ENCODE assay signal across 29 cellular contexts in genomic region chr7:141361479-141361878, GRCh38.
"Had no signal": no experiment of that assay in that cellular context is flagged by ENCODE, and none has a peak within 500 bp of the region (broad histone marks: within the 10 kb centered on the region; RNA-seq: fewer than 3 reads in every experiment).

No MANE protein-coding gene starts in this region.

- ATAC-seq: activated CD4-positive, alpha-beta T cell treated with anti-CD3 and anti-CD28 coated beads for 36 hours; activated CD8-positive, alpha-beta memory T cell treated with anti-CD3 and anti-CD28 coated beads, Interleukin-2, amount 10 ng/mL, durations not matched to agents 7 days and 5 days; activated CD8-positive, alpha-beta T cell treated with anti-CD3 and anti-CD28 coated beads, Interleukin-2, amount 10 ng/mL, durations not matched to agents 7 days and 5 days; naive thymus-derived CD8-positive, alpha-beta T cell; psoas muscle had no signal

- DNase-seq: activated B cell treated with CpG ODN at 0.5 μM for 24 hours; activated CD4-positive, alpha-beta T cell treated with anti-CD3 and anti-CD28 coated beads for 36 hours; activated CD8-positive, alpha-beta memory T cell treated with anti-CD3 and anti-CD28 coated beads, Interleukin-2, amount 10 ng/mL, durations not matched to agents 7 days and 5 days; activated CD8-positive, alpha-beta T cell treated with anti-CD3 and anti-CD28 coated beads, Interleukin-2, amount 10 ng/mL, durations not matched to agents 7 days and 5 days; activated effector memory CD4-positive, alpha-beta T cell treated with anti-CD3 and anti-CD28 coated beads, Interleukin-2, amount 50 U/mL, for 16 hours; activated naive CD4-positive, alpha-beta T cell treated with anti-CD3 and anti-CD28 coated beads, Interleukin-2, amount 10 ng/mL, durations not matched to agents 7 days and 5 days; activated naive CD8-positive, alpha-beta T cell treated with anti-CD3 and anti-CD28 coated beads, Interleukin-2, amount 10 ng/mL, durations not matched to agents 7 days and 5 days; amniotic stem cell; dermis blood vessel endothelial cell; effector CD4-positive, alpha-beta T cell; esophagus squamous epithelium; islet precursor cell; midbrain; naive thymus-derived CD8-positive, alpha-beta T cell; occipital lobe; psoas muscle; stimulated activated CD4-positive, alpha-beta T cell treated with anti-CD3 and anti-CD28 coated beads, Interleukin-2, amount 100 ng/mL, for 48 hours; T-helper 1 cell; upper lobe of left lung had no signal

- H3K9ac ChIP-seq: neural progenitor cell, parathyroid adenoma had no signal

- H3K4me3 ChIP-seq: breast epithelium, esophagus squamous epithelium, neural progenitor cell, psoas muscle, thoracic aorta, upper lobe of left lung, vagina had no signal

- H3K4me3 Mint-ChIP-seq: activated B cell treated with CpG ODN at 0.5 μM for 24 hours; activated CD4-positive, alpha-beta T cell treated with anti-CD3 and anti-CD28 coated beads for 36 hours; activated CD8-positive, alpha-beta memory T cell treated with anti-CD3 and anti-CD28 coated beads, Interleukin-2, amount 10 ng/mL, durations not matched to agents 7 days and 5 days; activated CD8-positive, alpha-beta T cell treated with anti-CD3 and anti-CD28 coated beads, Interleukin-2, amount 10 ng/mL, durations not matched to agents 7 days and 5 days; activated naive CD4-positive, alpha-beta T cell treated with anti-CD3 and anti-CD28 coated beads, Interleukin-2, amount 10 ng/mL, durations not matched to agents 7 days and 5 days; activated naive CD8-positive, alpha-beta T cell treated with anti-CD3 and anti-CD28 coated beads, Interleukin-2, amount 10 ng/mL, durations not matched to agents 7 days and 5 days; activated T-helper 1 cell treated with anti-CD3 and anti-CD28 coated beads, Interleukin-12 subunit alpha, Interleukin-12 subunit beta, Interleukin-2, Interleukin-4 antibody, amounts not matched to agents 30 ng/mL and 10 ng/mL and 1 ng/mL, durations not matched to agents 14 hours and 24 hours and 36 hours; central memory CD8-positive, alpha-beta T cell; naive thymus-derived CD8-positive, alpha-beta T cell; neural progenitor cell; stimulated activated naive CD8-positive, alpha-beta T cell treated with anti-CD3 and anti-CD28 coated beads, Interleukin-15, Interleukin-2, amounts not matched to agents 100 ng/mL and 50 ng/mL, for 24 hours; T-helper 2 cell treated with Interferon-gamma antibody and Interleukin-4, amounts not matched to agents 5 μg/mL and 100 μg/mL, for 36 hours had no signal

- H3K27me3 ChIP-seq: breast epithelium, esophagus squamous epithelium, neural progenitor cell, upper lobe of left lung, vagina had no signal

- H3K27ac ChIP-seq: breast epithelium, epithelial cell of prostate, esophagus squamous epithelium, neural progenitor cell, parathyroid adenoma, psoas muscle, thoracic aorta, upper lobe of left lung, vagina had no signal

- H3K36me3 Mint-ChIP-seq: activated CD8-positive, alpha-beta memory T cell treated with anti-CD3 and anti-CD28 coated beads, Interleukin-2, amount 10 ng/mL, durations not matched to agents 7 days and 5 days; activated naive CD4-positive, alpha-beta T cell treated with anti-CD3 and anti-CD28 coated beads, Interleukin-2, amount 10 ng/mL, durations not matched to agents 7 days and 5 days; activated naive CD8-positive, alpha-beta T cell treated with anti-CD3 and anti-CD28 coated beads, Interleukin-2, amount 10 ng/mL, durations not matched to agents 7 days and 5 days; neural progenitor cell had no signal

- H3K9me3 Mint-ChIP-seq: activated naive CD4-positive, alpha-beta T cell treated with anti-CD3 and anti-CD28 coated beads, Interleukin-2, amount 10 ng/mL, durations not matched to agents 7 days and 5 days; central memory CD8-positive, alpha-beta T cell; neural progenitor cell; stimulated activated naive CD8-positive, alpha-beta T cell treated with anti-CD3 and anti-CD28 coated beads, Interleukin-15, Interleukin-2, amounts not matched to agents 100 ng/mL and 50 ng/mL, for 24 hours; T-helper 2 cell treated with Interferon-gamma antibody and Interleukin-4, amounts not matched to agents 5 μg/mL and 100 μg/mL, for 36 hours had no signal

- H3K36me3 ChIP-seq: breast epithelium, esophagus squamous epithelium, neural progenitor cell, thoracic aorta, upper lobe of left lung, vagina had no signal

- H3K9me3 ChIP-seq: breast epithelium, esophagus squamous epithelium, psoas muscle, thoracic aorta, upper lobe of left lung, vagina had no signal

- H3K4me1 Mint-ChIP-seq: activated B cell treated with CpG ODN at 0.5 μM for 24 hours; activated CD4-positive, alpha-beta T cell treated with anti-CD3 and anti-CD28 coated beads for 36 hours; activated CD8-positive, alpha-beta memory T cell treated with anti-CD3 and anti-CD28 coated beads, Interleukin-2, amount 10 ng/mL, durations not matched to agents 7 days and 5 days; activated naive CD4-positive, alpha-beta T cell treated with anti-CD3 and anti-CD28 coated beads, Interleukin-2, amount 10 ng/mL, durations not matched to agents 7 days and 5 days; activated naive CD8-positive, alpha-beta T cell treated with anti-CD3 and anti-CD28 coated beads, Interleukin-2, amount 10 ng/mL, durations not matched to agents 7 days and 5 days; central memory CD8-positive, alpha-beta T cell had no signal

- H3K4me2 ChIP-seq: neural progenitor cell had no signal

- H2AFZ ChIP-seq: neural progenitor cell, parathyroid adenoma had no signal

- H3K4me1 ChIP-seq: breast epithelium, vagina had no signal

- H3K27me3 Mint-ChIP-seq: activated B cell treated with CpG ODN at 0.5 μM for 24 hours; activated naive CD4-positive, alpha-beta T cell treated with anti-CD3 and anti-CD28 coated beads, Interleukin-2, amount 10 ng/mL, durations not matched to agents 7 days and 5 days had no signal

- H3K27ac Mint-ChIP-seq: activated B cell treated with CpG ODN at 0.5 μM for 24 hours; activated CD4-positive, alpha-beta T cell treated with anti-CD3 and anti-CD28 coated beads for 36 hours; activated CD8-positive, alpha-beta memory T cell treated with anti-CD3 and anti-CD28 coated beads, Interleukin-2, amount 10 ng/mL, durations not matched to agents 7 days and 5 days; activated CD8-positive, alpha-beta T cell treated with anti-CD3 and anti-CD28 coated beads, Interleukin-2, amount 10 ng/mL, durations not matched to agents 7 days and 5 days; activated naive CD4-positive, alpha-beta T cell treated with anti-CD3 and anti-CD28 coated beads, Interleukin-2, amount 10 ng/mL, durations not matched to agents 7 days and 5 days; activated naive CD8-positive, alpha-beta T cell treated with anti-CD3 and anti-CD28 coated beads, Interleukin-2, amount 10 ng/mL, durations not matched to agents 7 days and 5 days; activated T-helper 1 cell treated with anti-CD3 and anti-CD28 coated beads, Interleukin-12 subunit alpha, Interleukin-12 subunit beta, Interleukin-2, Interleukin-4 antibody, amounts not matched to agents 30 ng/mL and 10 ng/mL and 1 ng/mL, durations not matched to agents 14 hours and 24 hours and 36 hours; naive thymus-derived CD8-positive, alpha-beta T cell; neural progenitor cell; stimulated activated naive CD8-positive, alpha-beta T cell treated with anti-CD3 and anti-CD28 coated beads, Interleukin-15, Interleukin-2, amounts not matched to agents 100 ng/mL and 50 ng/mL, for 24 hours; T-helper 2 cell treated with Interferon-gamma antibody and Interleukin-4, amounts not matched to agents 5 μg/mL and 100 μg/mL, for 36 hours had no signal
